ENCODE assay signal across 20 cellular contexts in the genomic region with DNA sequence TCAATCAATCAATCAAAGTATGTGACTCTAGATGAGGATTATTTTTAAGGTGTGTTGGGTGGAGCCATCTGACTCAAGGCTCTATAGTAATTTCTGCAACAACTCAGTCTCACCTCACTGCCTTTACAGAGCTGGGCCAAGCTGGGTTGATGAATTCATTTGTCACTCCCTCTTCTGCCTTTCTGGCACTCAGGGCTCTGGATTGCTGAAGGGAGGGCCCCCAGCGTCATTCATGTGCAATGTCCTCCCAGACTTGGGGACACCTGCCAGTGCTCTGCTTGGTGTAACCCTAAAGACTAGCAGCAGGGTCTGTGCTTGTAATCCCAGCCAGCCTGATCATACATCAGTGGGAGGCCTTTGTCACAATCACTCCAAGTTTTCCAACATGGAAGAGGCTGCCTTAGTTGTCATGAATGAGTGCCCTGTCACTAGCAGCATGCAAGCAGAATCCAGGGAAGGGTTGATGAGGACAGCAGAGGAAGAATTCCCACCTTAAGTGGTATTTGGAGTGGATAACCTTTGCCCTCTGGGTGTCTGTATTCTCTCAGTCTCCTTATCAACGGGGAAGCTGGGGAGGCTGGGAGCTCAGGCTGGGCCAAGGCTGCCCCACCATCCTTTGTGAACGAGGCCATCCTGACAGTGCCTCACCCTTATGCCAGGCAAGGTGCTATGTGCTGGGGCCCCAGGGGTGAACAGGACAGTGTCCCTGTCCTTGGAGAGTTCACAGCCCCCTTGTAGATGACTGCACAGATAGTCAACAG. TPM values are rescaled to one million over a fixed set of nuclear protein-coding genes. Genes with fewer than 3 reads are reported as not detected.
DNase-seq lines count a peak whose midpoint lies in the region; ATAC-seq and TF ChIP-seq lines count a peak whose summit lies in the region.
"Had no signal": no experiment of that assay in that cellular context is flagged by ENCODE, and none has a peak within 500 bp of the region (broad histone marks: within the 10 kb centered on the region; RNA-seq: fewer than 3 reads in every experiment).

No MANE protein-coding gene starts in this region.

- H3K27ac ChIP-seq in breast epithelium (peak overlapping the region; percentile 53 to 90), mammary epithelial cell (ENCODE audit: insufficient read depth, low read depth, low read length) (no peak overlapping the region), transverse colon (peak overlapping the region; percentile 86 to 96 (median 94)), aorta (ENCODE audit: low read depth in 1 of 2, low read length in 2 of 2) (no peak overlapping the region)
- H3K27ac ChIP-seq: uterus had no signal

- H3K79me2 ChIP-seq in mammary epithelial cell (ENCODE audit: insufficient read depth, low read length), result no peaks in the 10 kb centered on the region

- H3K4me3 ChIP-seq in breast epithelium (no peak overlapping the region), mammary epithelial cell (replicated peaks in 1 of 3; ENCODE audit: insufficient read depth in 1 of 3, low read depth in 2 of 3, low read length in 3 of 3) (no peak overlapping the region), transverse colon (no peak overlapping the region), aorta (ENCODE audit: low read length in 2 of 2) (no peak overlapping the region)
- H3K4me3 ChIP-seq: K562, prostate gland, uterus had no signal

- in situ Hi-C loops in mammary epithelial cell (cut with MboI; ENCODE audit: low sequenced_read_pairs in 2 of 2) (no loop called here), transverse colon (cut with MboI; ENCODE audit: low pct_ligation_motif_present in 1 of 4, low pct_unique_long_range_greater_than_20kb in 1 of 4, low sequenced_read_pairs in 3 of 4) (no loop called here)

- no peaks in the 10 kb centered on the region for H4K20me1 ChIP-seq in mammary epithelial cell (ENCODE audit: insufficient read depth, low read length)

- DNase-seq in breast epithelium (ENCODE audit: low spot score in 2 of 2) (no peak), mammary epithelial cell (no peak), NCI-H69 (lab: John Stamatoyannopoulos, UW) (peak; percentile 43), kidney glomerular epithelial cell (lab: John Stamatoyannopoulos, UW) (peak; percentile 27), transverse colon (no peak), aorta (no peak), T-helper 9 cell (no peak)
- DNase-seq in activated CD4-positive, CD25-positive, alpha-beta regulatory T cell treated with anti-CD3 and anti-CD28 coated beads, Interleukin-2, amount 50 U/mL, for 72 hours, result no peak
- DNase-seq: activated CD4-positive, alpha-beta T cell treated with anti-CD3 and anti-CD28 coated beads, Interleukin-2, amount 50 U/mL, for 1 hour; activated CD8-positive, alpha-beta memory T cell treated with anti-CD3 and anti-CD28 coated beads, Interleukin-2, amount 50 U/mL, for 48 hours; activated naive CD4-positive, alpha-beta T cell treated with anti-CD3 and anti-CD28 coated beads for 36 hours; CD8-positive, alpha-beta memory T cell; naive thymus-derived CD8-positive, alpha-beta T cell; NCI-H1694 treated with DMSO at 0.1 percent for 48 hours; NCI-H510A; stimulated activated CD4-positive, alpha-beta T cell treated with anti-CD3 and anti-CD28 coated beads, Interleukin-12 subunit alpha, Interleukin-12 subunit beta, amount 100 ng/mL, for 4 hours; stimulated activated CD8-positive, alpha-beta memory T cell treated with anti-CD3 and anti-CD28 coated beads, Interleukin-4, amount 100 ng/mL, for 48 hours; uterus had no signal

- H3K9ac ChIP-seq in mammary epithelial cell (ENCODE audit: insufficient read depth, low read length), result no peak overlapping the region

- BruUV-seq in mammary epithelial cell (replicated peaks; lab: Mats Ljungman, UMichigan), result no TSS peak

- intact Hi-C loops in breast epithelium (cut with DNase I; ENCODE audit: low total_unique reads) (no loop called here), mammary epithelial cell (cut with micrococcal nuclease) (no loop called here), transverse colon (cut with DNase I; ENCODE audit: low total_unique reads) (no loop called here), aorta (cut with DNase I) (no loop called here)

- H2AFZ ChIP-seq in mammary epithelial cell (ENCODE audit: low read depth, low read length), result no peak overlapping the region

- 33% methylated on average over 1 of the region's 3 CpGs for WGBS in mammary epithelial cell (ENCODE audit: low coverage, missing lambda C conversion rate)
- 67% methylated on average over 2 of the region's 3 CpGs; no CpG with 5 or more reads in 1 of the 2 donors for WGBS in transverse colon (ENCODE audit: low coverage in 1 of 2), 2 donors
- 87 to 93% methylated on average over 3 of the region's 3 CpGs for WGBS in aorta, 2 donors

- no peaks in the 10 kb centered on the region for H3K36me3 ChIP-seq in breast epithelium
- no peaks in the 10 kb centered on the region for H3K36me3 ChIP-seq in mammary epithelial cell (ENCODE audit: insufficient read depth, low read length)
- no peaks in the 10 kb centered on the region for H3K36me3 ChIP-seq in transverse colon
- H3K36me3 ChIP-seq in aorta (ENCODE audit: control insufficient read depth in 1 of 2, insufficient read depth in 2 of 2, low read length in 1 of 2), result no peaks in the 10 kb centered on the region
- H3K36me3 ChIP-seq: prostate gland, uterus had no signal

- no peak for TF ChIP-seq CTCF in breast epithelium (IDR thresholded peaks at IDR 0.05)
- TF ChIP-seq CTCF in mammary epithelial cell (conservative IDR thresholded peaks at IDR 0.05 in 1 of 2, IDR thresholded peaks at IDR 0.05 in 1 of 2; ENCODE audit: extremely low read depth in 1 of 2, insufficient read depth in 1 of 2, low read depth in 1 of 2, low read length in 2 of 2), result no peak
- TF ChIP-seq CTCF in transverse colon (IDR thresholded peaks at IDR 0.05), result no peak

- TF ChIP-seq EP300 in transverse colon (IDR thresholded peaks at IDR 0.05; ENCODE audit: low read depth), result no peak

- H3K9me3 ChIP-seq in breast epithelium, result no peaks in the 10 kb centered on the region
- H3K9me3 ChIP-seq in mammary epithelial cell (replicated peaks; ENCODE audit: insufficient read depth, low read length), result no peaks in the 10 kb centered on the region
- H3K9me3 ChIP-seq in transverse colon, result no peaks in the 10 kb centered on the region
- no peaks in the 10 kb centered on the region for H3K9me3 ChIP-seq in aorta (ENCODE audit: control insufficient read depth, low read length)
- H3K9me3 ChIP-seq: prostate gland, uterus had no signal

- H3K4me2 ChIP-seq in mammary epithelial cell (ENCODE audit: insufficient read depth, low read depth, low read length), result no peak overlapping the region

- H3K4me1 ChIP-seq in breast epithelium (no peaks in the 10 kb centered on the region), mammary epithelial cell (ENCODE audit: insufficient read depth, low read length) (peaks cover 14% of the 10 kb centered on the region), transverse colon (peaks cover 5 to 70% (median 40%) of the 10 kb centered on the region in 4 donors), aorta (ENCODE audit: control insufficient read depth in 1 of 2, insufficient read depth in 2 of 2, low read length in 2 of 2) (no peaks in the 10 kb centered on the region)

- dilution Hi-C loops in mammary epithelial cell (cut with HindIII; ENCODE audit: low sequenced_read_pairs), result no loop called here

- CTCF ChIA-PET in mammary epithelial cell (lab: Charles Lee; ENCODE audit: low non-redundant PET), result interaction anchor here (0.9 kb wide), 1 partner anchor 16 kb away, joined by 13 read pairs; no protein-coding TSS in a partner anchor

- H3K27me3 ChIP-seq in breast epithelium, result no peaks in the 10 kb centered on the region
- H3K27me3 ChIP-seq in mammary epithelial cell (ENCODE audit: insufficient read depth, low read length), result no peaks in the 10 kb centered on the region
- H3K27me3 ChIP-seq in transverse colon, result no peaks in the 10 kb centered on the region
- H3K27me3 ChIP-seq in aorta (ENCODE audit: control insufficient read depth in 1 of 2, insufficient read depth in 2 of 2, low read length in 1 of 2), result no peaks in the 10 kb centered on the region
- H3K27me3 ChIP-seq: uterus had no signal

- no peak for TF ChIP-seq POLR2A in breast epithelium (IDR thresholded peaks at IDR 0.05)
- no peak for TF ChIP-seq POLR2A in transverse colon (IDR thresholded peaks at IDR 0.05)

- ATAC-seq in aorta (ENCODE audit: low FRiP score), result no peak
- ATAC-seq: K562; naive thymus-derived CD8-positive, alpha-beta T cell had no signal

RNA-seq across cellular contexts. Expression of gene TP53I11, which starts 2.0 kb away (rescaled TPM):
- total RNA-seq in breast epithelium (10 to 100 TPM; 30.7 to 91.1 (median 75.7) TPM), mammary epithelial cell (10 to 100 TPM; 23.2 to 23.5 TPM), transverse colon (10 to 100 TPM; 41.5 to 90.0 (median 56.4) TPM), aorta (10 to 100 TPM; 54.5 to 85.6 TPM)
- polyA plus RNA-seq in mammary epithelial cell (7.3 TPM), aorta (10 to 100 TPM; 25.9 to 37.3 TPM)
- polyA minus RNA-seq in mammary epithelial cell, result 29.3 TPM

Comparison
In these comparisons a context has a peak if more than half of its experiments do, and no peak if none do; other contexts are left out.
1. H3K27ac ChIP-seq: peak in breast epithelium (2 of 2) and transverse colon (4 of 4); none in mammary epithelial cell (single experiment) and aorta (0 of 2).
2. DNase-seq: peak in NCI-H69 (single experiment) and kidney glomerular epithelial cell (single experiment); none in breast epithelium (0 of 2), mammary epithelial cell (single experiment), transverse colon (single experiment), aorta (0 of 2), T-helper 9 cell (single experiment) and activated CD4-positive, CD25-positive, alpha-beta regulatory T cell treated with anti-CD3 and anti-CD28 coated beads, Interleukin-2, amount 50 U/mL, for 72 hours (single experiment).